Comparison of ENCODE assay signal across 11 cellular contexts in genomic region chr3:31968927-31969418, GRCh38. TPM values are rescaled to one million over a fixed set of nuclear protein-coding genes. Genes with fewer than 3 reads are reported as not detected.
A peak's percentile ranks its signal among the peaks of the same experiment; 100 is the strongest.
DNase-seq lines count a peak whose midpoint lies in the region; ATAC-seq and TF ChIP-seq lines count a peak whose summit lies in the region.
"Had no signal": no experiment of that assay in that cellular context is flagged by ENCODE, and none has a peak within 500 bp of the region (broad histone marks: within the 10 kb centered on the region; RNA-seq: fewer than 3 reads in every experiment).

No MANE protein-coding gene starts in this region.

- H3K9ac ChIP-seq in duodenal mucosa (ENCODE audit: low read depth in 1 of 2, low read length in 2 of 2): no peak overlapping the region

- peak overlapping the region; percentile 45 for H3K27ac ChIP-seq in duodenal mucosa (ENCODE audit: low read depth, low read length)

- H3K9me3 Mint-ChIP-seq in IgD-negative memory B cell (no peaks in the 10 kb centered on the region), mesothelial cell of epicardium (no peaks in the 10 kb centered on the region)
- no peaks in the 10 kb centered on the region for H3K9me3 Mint-ChIP-seq in activated naive CD4-positive, alpha-beta T cell treated with anti-CD3 and anti-CD28 coated beads, Interleukin-2, amount 50 U/mL, for 72 hours

- DNase-seq in A172 (ENCODE audit: low spot score): peak; percentile 97
- no peak for DNase-seq in mesothelial cell of epicardium (ENCODE audit: low spot score in 2 of 2, unreplicated experiment in 2 of 2)
- no peak for DNase-seq in NCI-H774 (lab: John Stamatoyannopoulos, UW)
- DNase-seq in activated CD8-positive, alpha-beta memory T cell treated with anti-CD3 and anti-CD28 coated beads, Interleukin-2, amount 50 U/mL, for 4 hours: no peak
- DNase-seq in activated naive CD4-positive, alpha-beta T cell treated with anti-CD3 and anti-CD28 coated beads, Interleukin-2, amount 50 U/mL, for 72 hours (ENCODE audit: low spot score in 2 of 2): no peak
- DNase-seq: anterior cingulate cortex; BE2C; stimulated activated CD4-positive, alpha-beta T cell treated with anti-CD3 and anti-CD28 coated beads, Interleukin-1b, Interleukin-23, amount 100 ng/mL, for 48 hours had no signal

- peaks cover 0 to 11% of the 10 kb centered on the region in 2 donors for H3K4me1 ChIP-seq in duodenal mucosa (ENCODE audit: control insufficient read depth in 1 of 2, insufficient read depth in 2 of 2, low read length in 2 of 2)
- H3K4me1 ChIP-seq: BE2C had no signal

- TF ChIP-seq CTCF in mesothelial cell of epicardium (IDR thresholded peaks at IDR 0.05; ENCODE audit: unreplicated experiment): no peak

- H3K4me3 ChIP-seq in duodenal mucosa (ENCODE audit: low read depth in 1 of 2, low read length in 2 of 2): peak overlapping the region in 1 of 2 donors; percentile 23

- peak overlapping the region in 3 of 4 donors; percentile 77 to 82 (median 80) for H3K4me3 Mint-ChIP-seq in IgD-negative memory B cell
- H3K4me3 Mint-ChIP-seq in mesothelial cell of epicardium: no peak overlapping the region

- no peak for ATAC-seq in HG03439 (IDR thresholded peaks at IDR 0.05; ENCODE audit: unreplicated experiment)
- ATAC-seq in activated naive CD4-positive, alpha-beta T cell treated with anti-CD3 and anti-CD28 coated beads, Interleukin-2, amount 50 U/mL, for 72 hours: no peak

- no peaks in the 10 kb centered on the region for H3K36me3 ChIP-seq in duodenal mucosa (ENCODE audit: control insufficient read depth in 1 of 2, insufficient read depth in 2 of 2, low read length in 2 of 2)
- H3K36me3 ChIP-seq: BE2C had no signal

- no peaks in the 10 kb centered on the region for H3K27me3 Mint-ChIP-seq in IgD-negative memory B cell
- no peaks in the 10 kb centered on the region for H3K27me3 Mint-ChIP-seq in mesothelial cell of epicardium (ENCODE audit: low read depth)

- H3K27ac Mint-ChIP-seq in IgD-negative memory B cell (peak overlapping the region; percentile 11 to 75 (median 52)), mesothelial cell of epicardium (peak overlapping the region; percentile 60)
- H3K27ac Mint-ChIP-seq in activated naive CD4-positive, alpha-beta T cell treated with anti-CD3 and anti-CD28 coated beads, Interleukin-2, amount 50 U/mL, for 72 hours: no peak overlapping the region

- H3K36me3 Mint-ChIP-seq in IgD-negative memory B cell (peaks cover 5% of the 10 kb centered on the region), mesothelial cell of epicardium (no peaks in the 10 kb centered on the region)
- peaks cover 0 to 10% of the 10 kb centered on the region in 2 donors for H3K36me3 Mint-ChIP-seq in activated naive CD4-positive, alpha-beta T cell treated with anti-CD3 and anti-CD28 coated beads, Interleukin-2, amount 50 U/mL, for 72 hours

- H3K9me3 ChIP-seq in duodenal mucosa (ENCODE audit: control insufficient read depth in 1 of 2, low read length in 2 of 2): no peaks in the 10 kb centered on the region
- H3K9me3 ChIP-seq: BE2C had no signal

- no peaks in the 10 kb centered on the region for H3K27me3 ChIP-seq in duodenal mucosa (ENCODE audit: control insufficient read depth in 1 of 2, insufficient read depth in 2 of 2, low read length in 2 of 2)
- H3K27me3 ChIP-seq: BE2C had no signal

- peaks cover 69 to 73% (median 72%) of the 10 kb centered on the region in 3 donors for H3K4me1 Mint-ChIP-seq in IgD-negative memory B cell
- peaks cover 28% of the 10 kb centered on the region for H3K4me1 Mint-ChIP-seq in mesothelial cell of epicardium

RNA-seq across cellular contexts. Expression of gene OSBPL10, which starts 12.1 kb away (rescaled TPM):
- total RNA-seq in A172 (2014; rRNA removed; shearing (Covaris generic)): 23.0 and 24.2 TPM in 2 replicates
- 126 TPM for polyA plus RNA-seq in IgD-negative memory B cell
- total RNA-seq in mesothelial cell of epicardium: 24.6 to 27.8 TPM (median 26.7 TPM) in 3 replicates
- 10 to 100 TPM in 1 of 2 donors, 1 to 10 TPM in 1; 1.1 to 32.6 TPM for total RNA-seq in activated naive CD4-positive, alpha-beta T cell treated with anti-CD3 and anti-CD28 coated beads, Interleukin-2, amount 50 U/mL, for 72 hours

RNA-seq across cellular contexts. Expression of gene ZNF860, which starts 12.6 kb away (rescaled TPM):
- total RNA-seq in A172 (2014; rRNA removed; shearing (Covaris generic)): 2.3 and 3.2 TPM in 2 replicates
- polyA plus RNA-seq in IgD-negative memory B cell: 27.7 TPM
- total RNA-seq in mesothelial cell of epicardium: 0.63 to 1.3 TPM (median 1.2 TPM) in 3 replicates
- total RNA-seq in activated naive CD4-positive, alpha-beta T cell treated with anti-CD3 and anti-CD28 coated beads, Interleukin-2, amount 50 U/mL, for 72 hours: 1 to 10 TPM in 1 of 2 donors, not detected in 1; 1.7 TPM

Comparison
In these comparisons a context has a peak if more than half of its experiments do, and no peak if none do; other contexts are left out.
1. H3K27ac Mint-ChIP-seq: peak in IgD-negative memory B cell (3 of 3) and mesothelial cell of epicardium (single experiment); none in activated naive CD4-positive, alpha-beta T cell treated with anti-CD3 and anti-CD28 coated beads, Interleukin-2, amount 50 U/mL, for 72 hours (0 of 2).